8 cellular contexts compared by ENCODE assay signal in the genomic region with DNA sequence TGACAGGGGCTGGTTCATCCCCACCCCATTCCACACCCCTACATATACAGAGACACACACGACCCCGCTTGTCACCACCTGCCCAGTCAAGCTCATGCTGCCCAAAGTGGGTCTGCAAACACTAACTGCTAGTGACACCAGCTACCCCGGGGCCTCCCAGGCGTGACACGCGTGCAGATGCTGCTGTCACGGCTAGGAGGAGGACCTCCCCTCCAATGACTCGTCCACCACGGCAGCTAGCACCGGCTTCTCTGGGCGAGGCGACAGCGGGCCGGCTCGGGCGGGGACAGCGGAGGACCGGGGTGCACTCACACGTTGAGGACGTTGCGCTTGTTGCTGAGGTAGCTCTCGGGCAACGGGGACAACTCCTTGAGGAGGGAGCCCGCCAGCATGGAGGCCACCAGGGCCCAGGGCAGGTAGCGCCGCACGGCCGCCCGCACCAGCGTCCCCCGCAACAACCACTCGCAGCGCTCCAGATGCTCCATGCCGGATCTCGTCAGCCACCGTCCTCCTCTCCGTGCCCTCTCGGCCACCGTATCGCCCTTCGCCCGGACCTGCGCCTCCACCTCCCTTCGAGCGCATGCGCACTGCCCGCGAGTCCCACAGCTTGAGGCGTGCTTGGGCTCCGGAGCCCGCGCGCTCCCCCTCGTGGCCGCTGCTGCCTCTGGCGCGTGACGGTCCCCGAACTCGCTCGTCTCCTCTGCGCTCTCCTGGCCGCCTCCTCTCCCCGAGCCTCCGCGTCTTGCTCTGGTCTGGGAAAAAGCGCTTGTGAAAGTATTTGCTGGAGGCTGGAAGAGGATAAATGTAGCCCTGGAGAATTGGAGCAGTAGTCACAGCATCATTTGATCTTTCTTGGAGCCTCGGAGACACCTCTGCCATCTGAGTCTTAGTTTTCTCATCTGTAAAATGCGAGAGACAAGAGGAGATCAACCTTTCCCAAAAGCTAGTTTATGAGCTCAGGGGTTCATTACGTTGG.
DNase-seq lines count a peak whose midpoint lies in the region; ATAC-seq and TF ChIP-seq lines count a peak whose summit lies in the region.

A gene with protein sequence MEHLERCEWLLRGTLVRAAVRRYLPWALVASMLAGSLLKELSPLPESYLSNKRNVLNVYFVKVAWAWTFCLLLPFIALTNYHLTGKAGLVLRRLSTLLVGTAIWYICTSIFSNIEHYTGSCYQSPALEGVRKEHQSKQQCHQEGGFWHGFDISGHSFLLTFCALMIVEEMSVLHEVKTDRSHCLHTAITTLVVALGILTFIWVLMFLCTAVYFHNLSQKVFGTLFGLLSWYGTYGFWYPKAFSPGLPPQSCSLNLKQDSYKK (minus strand): TSS at position 539 of the 976 bp plus-strand sequence. CDS start 54 bp downstream, at position 485.

- peak within 1 kb of the TSS; percentile 73 to 89 (median 88) for H3K4me3 ChIP-seq in BLaER1 treated with 17β-estradiol and CSF1 and Interleukin-3, amounts not matched to agents 10 nM and 100 nM
- peak within 1 kb of the TSS; percentile 97 for H3K4me3 ChIP-seq in coronary artery

- DNase-seq in GM19240 (ENCODE audit: insufficient read length, low spot score) (peak; percentile 99), NCI-H524 (lab: John Stamatoyannopoulos, UW) (peak; percentile 94 to 95), coronary artery (ENCODE audit: low spot score) (peak; percentile 97), left kidney (ENCODE audit: low read depth, low spot score) (peak; percentile 99)
- peak; percentile 99 for DNase-seq in activated CD4-positive, alpha-beta T cell treated with anti-CD3 and anti-CD28 coated beads for 48 hours
- DNase-seq in stimulated activated CD4-positive, alpha-beta T cell treated with anti-CD3 and anti-CD28 coated beads, Interleukin-1b, Interleukin-23, amount 100 ng/mL, for 48 hours: peak; percentile 99

- H3K4me2 ChIP-seq in BLaER1 treated with 17β-estradiol and CSF1 and Interleukin-3, amounts not matched to agents 10 nM and 100 nM: peak within 1 kb of the TSS; percentile 96 to 100 (median 98)

- H4K20me1 ChIP-seq in BLaER1 treated with 17β-estradiol and CSF1 and Interleukin-3, amounts not matched to agents 10 nM and 100 nM: peaks cover 0 to 22% (median 0%) of the 10 kb centered on the region in 11 experiments; a peak in 2 of 22 replicates

- H3K9me3 ChIP-seq in BLaER1 treated with 17β-estradiol and CSF1 and Interleukin-3, amounts not matched to agents 10 nM and 100 nM (replicated peaks in 1 of 11): no peaks in the 10 kb centered on the region

- peaks cover 12 to 17% (median 13%) of the 10 kb centered on the region in 10 experiments; a peak in 19 of 20 replicates for H3K4me1 ChIP-seq in BLaER1 treated with 17β-estradiol and CSF1 and Interleukin-3, amounts not matched to agents 10 nM and 100 nM

- H3K36me3 ChIP-seq in BLaER1 treated with 17β-estradiol and CSF1 and Interleukin-3, amounts not matched to agents 10 nM and 100 nM: peaks cover 0 to 13% (median 8%) of the 10 kb centered on the region in 11 experiments; a peak in 13 of 22 replicates

- H3K27me3 ChIP-seq in BLaER1 treated with 17β-estradiol and CSF1 and Interleukin-3, amounts not matched to agents 10 nM and 100 nM: no peaks in the 10 kb centered on the region

- peak; percentile 85 for ATAC-seq in HG03457 (IDR thresholded peaks at IDR 0.05; ENCODE audit: unreplicated experiment)

- peak within 1 kb of the TSS; percentile 31 to 79 (median 70); a peak in 21 of 22 replicates for H3K27ac ChIP-seq in BLaER1 treated with 17β-estradiol and CSF1 and Interleukin-3, amounts not matched to agents 10 nM and 100 nM
- peak within 1 kb of the TSS; percentile 52 to 85 for H3K27ac ChIP-seq in coronary artery

- peak within 1 kb of the TSS; percentile 74 to 89 (median 84) for H3K9ac ChIP-seq in BLaER1 treated with 17β-estradiol and CSF1 and Interleukin-3, amounts not matched to agents 10 nM and 100 nM

- TF ChIP-seq CTCF in coronary artery (IDR thresholded peaks at IDR 0.05): peak; percentile 94

Comparison
In these comparisons a context has a peak if more than half of its experiments do, and no peak if none do; other contexts are left out.
1. Peak in every context shown above with its lines: DNase-seq, ATAC-seq, H3K4me3 ChIP-seq and H3K27ac ChIP-seq.